8 cellular contexts compared by ENCODE assay signal in genomic region chr11:100876826-100877545, GRCh38.
DNase-seq lines count a peak whose midpoint lies in the region; ATAC-seq and TF ChIP-seq lines count a peak whose summit lies in the region.

No MANE protein-coding gene starts in this region.

- TF ChIP-seq CTCF in GM10248 (IDR thresholded peaks at IDR 0.05; ENCODE audit: control extremely low read depth, extremely low read depth, low read depth, missing control alignments): no peak

- ATAC-seq in HG02759 (IDR thresholded peaks at IDR 0.05; ENCODE audit: unreplicated experiment): peak; percentile 84

- no peaks in the 10 kb centered on the region for H3K36me3 ChIP-seq in H7 (replicated peaks; ENCODE audit: control insufficient read depth, insufficient read depth, low read length)

- CTCF ChIA-PET in GM10248 (lab: Yijun Ruan, JAX): interaction anchor here (0.9 kb wide), 1 partner anchor 22 kb away, joined by 4 read pairs; no protein-coding TSS in a partner anchor

- no peak overlapping the region for H3K4me3 ChIP-seq in H7 (ENCODE audit: insufficient read depth, low read depth, low read length)

- peak; percentile 22 for DNase-seq in GM10248 (ENCODE audit: extremely low spot score)
- DNase-seq in SW 1271 (lab: John Stamatoyannopoulos, UW): peak; percentile 74 to 85
- DNase-seq in iris pigment epithelial cell (ENCODE audit: low read depth): peak; percentile 98
- DNase-seq in H7: no peak
- no peak for DNase-seq in NCI-H146 treated with DMSO at 0.1 percent for 48 hours (lab: John Stamatoyannopoulos, UW; ENCODE audit: unreplicated experiment)
- DNase-seq in NCI-H146 (lab: John Stamatoyannopoulos, UW): no peak
- no peak for DNase-seq in activated T-cell treated with anti-CD3 and anti-CD28 coated beads, Interleukin-2, amount 50 U/mL, for 1 hour

- POLR2A ChIA-PET in GM10248 (lab: Yijun Ruan, JAX): no interaction called here

- no peaks in the 10 kb centered on the region for H3K27me3 ChIP-seq in H7 (ENCODE audit: control insufficient read depth, insufficient read depth, low read length)

Comparison
In these comparisons a context has a peak if more than half of its experiments do, and no peak if none do; other contexts are left out.
1. DNase-seq: peak in GM10248 (single experiment), SW 1271 (2 of 2) and iris pigment epithelial cell (single experiment); none in H7 (single experiment), NCI-H146 treated with DMSO at 0.1 percent for 48 hours (single experiment), NCI-H146 (single experiment) and activated T-cell treated with anti-CD3 and anti-CD28 coated beads, Interleukin-2, amount 50 U/mL, for 1 hour (single experiment).